In the genomic region with DNA sequence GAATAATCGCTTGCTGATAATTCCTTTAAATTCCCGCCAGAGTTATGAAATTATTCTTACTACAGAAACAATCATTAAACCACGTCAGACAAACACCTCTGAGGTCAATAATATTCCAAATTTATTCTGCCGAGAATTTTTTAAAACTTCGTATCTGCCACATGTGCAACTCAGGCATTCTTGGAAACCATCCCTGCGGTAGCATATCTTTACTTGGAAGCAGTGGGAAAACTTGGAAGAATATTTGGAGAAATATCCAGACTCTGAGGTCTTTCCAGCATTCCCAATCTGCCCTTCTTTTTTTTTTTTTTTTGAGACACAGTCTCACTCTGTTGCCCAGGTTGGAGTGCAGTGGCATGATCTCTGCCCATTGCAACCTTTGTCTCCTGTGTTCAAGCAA, we compare ENCODE assay signal across 8 cellular contexts. TPM values are rescaled to one million over a fixed set of nuclear protein-coding genes. Genes with fewer than 3 reads are reported as not detected.
"Had no signal": no experiment of that assay in that cellular context is flagged by ENCODE, and none has a peak within 500 bp of the region (broad histone marks: within the 10 kb centered on the region; RNA-seq: fewer than 3 reads in every experiment).

No MANE protein-coding gene starts in this region.

- H3K4me2 ChIP-seq: GM23338 had no signal

- DNase-seq: H9, HCEC 1CT had no signal

- H3K4me3 Mint-ChIP-seq: GM23338, H9, IgD-negative memory B cell had no signal

- H2AFZ ChIP-seq: GM23338 had no signal

- FAIRE-seq: H1, H54, HTR-8/SVneo had no signal

- H3K36me3 Mint-ChIP-seq: IgD-negative memory B cell had no signal

- H3K4me3 ChIP-seq: GM23338 had no signal

- H3K9me3 Mint-ChIP-seq: GM23338, H9 had no signal

- ATAC-seq: GM23338 had no signal

- H3K27ac Mint-ChIP-seq: GM23338, H9, IgD-negative memory B cell had no signal

- H3K4me1 Mint-ChIP-seq: GM23338, IgD-negative memory B cell had no signal

RNA-seq across cellular contexts. Expression of a gene that starts 2.0 kb away (rescaled TPM):
- total RNA-seq: GM23338, H1, H9, HT-29 had no signal
- polyA plus RNA-seq: GM23338, H1, IgD-negative memory B cell had no signal

RNA-seq across cellular contexts. Expression of a gene that starts 13.6 kb away (rescaled TPM):
- total RNA-seq: GM23338, H1, H9, HT-29 had no signal
- polyA plus RNA-seq: GM23338, H1, IgD-negative memory B cell had no signal

RNA-seq across cellular contexts. Expression of a gene that starts 28.5 kb away (rescaled TPM):
- total RNA-seq: HT-29 had no signal
- polyA plus RNA-seq: IgD-negative memory B cell had no signal

RNA-seq across cellular contexts. Expression of a gene that starts 35.7 kb away (rescaled TPM):
- total RNA-seq: GM23338, H1, H9, HT-29 had no signal
- polyA plus RNA-seq: GM23338, H1, IgD-negative memory B cell had no signal
